ENCODE assay signal across 22 cellular contexts in genomic region chr14:102297436-102298170, GRCh38.
"Had no signal": no experiment of that assay in that cellular context is flagged by ENCODE, and none has a peak within 500 bp of the region (broad histone marks: within the 10 kb centered on the region; RNA-seq: fewer than 3 reads in every experiment).

No MANE protein-coding gene starts in this region.

- H3K36me3 ChIP-seq: gastrocnemius medialis, neutrophil, pancreas, right lobe of liver, stomach, tibial artery had no signal

- H3K9me3 ChIP-seq: gastrocnemius medialis, neutrophil, pancreas, right lobe of liver, stomach, testis, tibial artery had no signal

- H3K27me3 ChIP-seq: gastrocnemius medialis, neutrophil, pancreas, right lobe of liver, stomach, testis, tibial artery had no signal

- H3K4me3 ChIP-seq: gastrocnemius medialis, pancreas, right lobe of liver, stomach, testis, tibial artery had no signal

- DNase-seq: effector CD8-positive, alpha-beta T cell; endodermal cell; foreskin fibroblast; gastrocnemius medialis; mammary epithelial cell; natural killer cell; retina; right lobe of liver; small intestine; stimulated activated CD4-positive, alpha-beta T cell treated with anti-CD3 and anti-CD28 coated beads, Interleukin-12 subunit alpha, Interleukin-12 subunit beta, amount 100 ng/mL, for 4 hours; stimulated activated CD4-positive, alpha-beta T cell treated with anti-CD3 and anti-CD28 coated beads, Interleukin-1b, Interleukin-23, amount 100 ng/mL, for 48 hours; stimulated activated CD4-positive, alpha-beta T cell treated with anti-CD3 and anti-CD28 coated beads, Interleukin-4, amount 100 ng/mL, for 1 hour; stimulated activated CD8-positive, alpha-beta memory T cell treated with anti-CD3 and anti-CD28 coated beads, Interleukin-4, amount 100 ng/mL, for 48 hours; stimulated activated naive CD4-positive, alpha-beta T cell treated with Interleukin-2 at 50 U/mL for 16 hours; stomach; testis; tibial artery had no signal

- H3K27ac ChIP-seq: epithelial cell of prostate, gastrocnemius medialis, neutrophil, pancreas, right lobe of liver, stomach, testis, tibial artery had no signal

- H3K4me1 ChIP-seq: gastrocnemius medialis, pancreas, right lobe of liver, tibial artery had no signal

- ATAC-seq: esophagus mucosa, gastrocnemius medialis, left lobe of liver, natural killer cell, pancreas had no signal
